Comparison of ENCODE assay signal across 9 cellular contexts in the genomic region with DNA sequence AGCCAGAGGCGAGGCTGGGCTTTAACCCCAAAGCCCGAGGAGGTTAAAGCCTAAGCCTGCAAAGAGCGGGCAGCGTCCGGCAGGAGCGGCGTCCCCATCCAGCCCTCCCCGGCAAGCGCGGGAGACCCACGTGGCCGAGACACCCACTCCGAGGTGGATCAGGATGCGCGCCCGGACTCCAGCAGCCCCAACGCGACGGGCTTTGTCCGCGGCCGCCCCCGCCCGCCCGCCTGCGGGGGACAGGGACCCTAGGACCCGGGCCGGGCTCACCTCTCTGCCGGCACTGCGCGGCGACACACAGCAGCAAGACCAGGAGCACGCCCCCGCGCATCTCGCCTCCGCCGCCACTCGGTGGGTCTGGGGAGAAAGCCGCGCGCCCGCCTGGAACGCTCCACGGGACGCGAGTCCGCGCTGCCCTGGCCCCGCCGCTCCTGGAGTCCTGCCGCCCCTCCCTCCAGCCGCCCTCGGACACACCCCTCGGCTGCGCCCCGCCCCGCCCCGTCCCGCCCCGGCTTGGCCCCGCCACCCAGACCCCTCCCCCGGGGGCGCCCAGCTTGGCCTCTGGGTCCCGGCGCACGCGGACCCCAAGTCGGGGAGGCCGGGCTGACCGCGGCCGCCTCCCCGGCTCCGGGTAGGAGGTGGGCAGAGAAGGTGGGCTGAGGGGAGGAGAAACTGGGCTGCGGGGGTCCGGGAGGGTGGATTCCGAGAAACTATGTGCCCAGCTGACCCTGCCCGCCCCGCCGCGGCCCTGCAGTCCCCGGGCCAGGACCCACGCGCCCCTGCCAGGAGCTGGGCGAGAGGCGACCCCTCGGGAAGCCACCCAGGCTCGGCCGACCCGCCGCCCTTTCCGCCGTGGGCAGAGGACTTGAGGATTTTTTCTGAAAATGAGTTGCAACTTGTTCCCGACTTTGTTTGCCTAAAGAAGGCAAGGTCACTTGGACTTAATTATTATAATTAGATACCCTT. TPM values are rescaled to one million over a fixed set of nuclear protein-coding genes. Genes with fewer than 3 reads are reported as not detected.
A peak's percentile ranks its signal among the peaks of the same experiment; 100 is the strongest.
DNase-seq lines count a peak whose midpoint lies in the region; ATAC-seq and TF ChIP-seq lines count a peak whose summit lies in the region.
"Had no signal": no experiment of that assay in that cellular context is flagged by ENCODE, and none has a peak within 500 bp of the region (broad histone marks: within the 10 kb centered on the region; RNA-seq: fewer than 3 reads in every experiment).

A gene with protein sequence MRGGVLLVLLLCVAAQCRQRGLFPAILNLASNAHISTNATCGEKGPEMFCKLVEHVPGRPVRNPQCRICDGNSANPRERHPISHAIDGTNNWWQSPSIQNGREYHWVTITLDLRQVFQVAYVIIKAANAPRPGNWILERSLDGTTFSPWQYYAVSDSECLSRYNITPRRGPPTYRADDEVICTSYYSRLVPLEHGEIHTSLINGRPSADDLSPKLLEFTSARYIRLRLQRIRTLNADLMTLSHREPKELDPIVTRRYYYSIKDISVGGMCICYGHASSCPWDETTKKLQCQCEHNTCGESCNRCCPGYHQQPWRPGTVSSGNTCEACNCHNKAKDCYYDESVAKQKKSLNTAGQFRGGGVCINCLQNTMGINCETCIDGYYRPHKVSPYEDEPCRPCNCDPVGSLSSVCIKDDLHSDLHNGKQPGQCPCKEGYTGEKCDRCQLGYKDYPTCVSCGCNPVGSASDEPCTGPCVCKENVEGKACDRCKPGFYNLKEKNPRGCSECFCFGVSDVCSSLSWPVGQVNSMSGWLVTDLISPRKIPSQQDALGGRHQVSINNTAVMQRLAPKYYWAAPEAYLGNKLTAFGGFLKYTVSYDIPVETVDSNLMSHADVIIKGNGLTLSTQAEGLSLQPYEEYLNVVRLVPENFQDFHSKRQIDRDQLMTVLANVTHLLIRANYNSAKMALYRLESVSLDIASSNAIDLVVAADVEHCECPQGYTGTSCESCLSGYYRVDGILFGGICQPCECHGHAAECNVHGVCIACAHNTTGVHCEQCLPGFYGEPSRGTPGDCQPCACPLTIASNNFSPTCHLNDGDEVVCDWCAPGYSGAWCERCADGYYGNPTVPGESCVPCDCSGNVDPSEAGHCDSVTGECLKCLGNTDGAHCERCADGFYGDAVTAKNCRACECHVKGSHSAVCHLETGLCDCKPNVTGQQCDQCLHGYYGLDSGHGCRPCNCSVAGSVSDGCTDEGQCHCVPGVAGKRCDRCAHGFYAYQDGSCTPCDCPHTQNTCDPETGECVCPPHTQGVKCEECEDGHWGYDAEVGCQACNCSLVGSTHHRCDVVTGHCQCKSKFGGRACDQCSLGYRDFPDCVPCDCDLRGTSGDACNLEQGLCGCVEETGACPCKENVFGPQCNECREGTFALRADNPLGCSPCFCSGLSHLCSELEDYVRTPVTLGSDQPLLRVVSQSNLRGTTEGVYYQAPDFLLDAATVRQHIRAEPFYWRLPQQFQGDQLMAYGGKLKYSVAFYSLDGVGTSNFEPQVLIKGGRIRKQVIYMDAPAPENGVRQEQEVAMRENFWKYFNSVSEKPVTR (N-terminal part only) (minus strand): TSS at position 408 of the 966 bp plus-strand sequence. CDS start 77 bp downstream, at position 331.

- no peak for ATAC-seq in activated CD8-positive, alpha-beta T cell treated with anti-CD3 and anti-CD28 coated beads for 36 hours
- no peak for ATAC-seq in activated CD8-positive, alpha-beta T cell treated with anti-CD3 and anti-CD28 coated beads, Interleukin-2, amount 10 ng/mL, durations not matched to agents 7 days and 5 days
- peak in 1 of 2 donors; percentile 90 for ATAC-seq in upper lobe of left lung (ENCODE audit: low FRiP score in 2 of 2)
- ATAC-seq in GM21423 (IDR thresholded peaks at IDR 0.05; ENCODE audit: unreplicated experiment), result no peak
- no peak for ATAC-seq in activated naive CD4-positive, alpha-beta T cell treated with anti-CD3 and anti-CD28 coated beads, Interleukin-2, amount 50 U/mL, for 72 hours
- ATAC-seq in CD4-positive, alpha-beta T cell (ENCODE audit: poor library complexity), result no peak
- ATAC-seq: K562 had no signal

- H3K9me3 Mint-ChIP-seq in activated CD8-positive, alpha-beta T cell treated with anti-CD3 and anti-CD28 coated beads for 36 hours, result no peaks in the 10 kb centered on the region
- peaks cover 6% of the 10 kb centered on the region for H3K9me3 Mint-ChIP-seq in activated CD8-positive, alpha-beta T cell treated with anti-CD3 and anti-CD28 coated beads, Interleukin-2, amount 10 ng/mL, durations not matched to agents 7 days and 5 days (ENCODE audit: insufficient read depth)
- peaks cover 1 to 5% of the 10 kb centered on the region in 2 donors for H3K9me3 Mint-ChIP-seq in activated naive CD4-positive, alpha-beta T cell treated with anti-CD3 and anti-CD28 coated beads, Interleukin-2, amount 50 U/mL, for 72 hours
- H3K9me3 Mint-ChIP-seq in CD4-positive, alpha-beta T cell, result no peaks in the 10 kb centered on the region

- no peak for TF ChIP-seq POLR2A in upper lobe of left lung (IDR thresholded peaks at IDR 0.05)

- H3K9me3 ChIP-seq in liver (ENCODE audit: control insufficient read depth in 4 of 4, low read length in 3 of 4), result no peaks in the 10 kb centered on the region
- no peaks in the 10 kb centered on the region for H3K9me3 ChIP-seq in upper lobe of left lung
- H3K9me3 ChIP-seq in CD4-positive, alpha-beta T cell (ENCODE audit: control insufficient read depth, low read length), result no peaks in the 10 kb centered on the region

- H3K4me3 ChIP-seq in liver (ENCODE audit: low read depth in 1 of 3, low read length in 3 of 3) (peak within 1 kb of the TSS in 2 of 3 donors; percentile 26 to 50), upper lobe of left lung (peak within 1 kb of the TSS in 3 of 4 donors; percentile 34 to 51 (median 47))
- H3K4me3 ChIP-seq: K562 had no signal

- H3K4me3 Mint-ChIP-seq in activated CD8-positive, alpha-beta T cell treated with anti-CD3 and anti-CD28 coated beads for 36 hours, result no peak within 1 kb of the TSS
- no peak within 1 kb of the TSS for H3K4me3 Mint-ChIP-seq in activated CD8-positive, alpha-beta T cell treated with anti-CD3 and anti-CD28 coated beads, Interleukin-2, amount 10 ng/mL, durations not matched to agents 7 days and 5 days
- H3K4me3 Mint-ChIP-seq in CD4-positive, alpha-beta T cell, result no peak within 1 kb of the TSS

- 3% methylated on average over 95 of the region's 95 CpGs for WGBS in liver
- 11 to 27% methylated on average over 6 to 51 of the region's 95 CpGs for WGBS in upper lobe of left lung, 2 donors

- H3K27ac ChIP-seq in liver (ENCODE audit: low read depth in 1 of 2, low read length in 2 of 2) (no peak within 1 kb of the TSS), upper lobe of left lung (no peak within 1 kb of the TSS)
- H3K27ac ChIP-seq in CD4-positive, alpha-beta T cell (ENCODE audit: low read depth, low read length), result no peak within 1 kb of the TSS

- DNase-seq in activated CD8-positive, alpha-beta T cell treated with anti-CD3 and anti-CD28 coated beads for 36 hours, result peak; percentile 2
- DNase-seq in activated CD8-positive, alpha-beta T cell treated with anti-CD3 and anti-CD28 coated beads, Interleukin-2, amount 10 ng/mL, durations not matched to agents 7 days and 5 days, result no peak
- DNase-seq in cerebellum (ENCODE audit: low spot score) (no peak), upper lobe of left lung (peak in 1 of 2 donors; percentile 86)
- no peak for DNase-seq in activated naive CD4-positive, alpha-beta T cell treated with anti-CD3 and anti-CD28 coated beads, Interleukin-2, amount 50 U/mL, for 72 hours (ENCODE audit: low spot score in 2 of 2)
- no peak for DNase-seq in CD4-positive, alpha-beta T cell

- peaks cover 0 to 14% (median 2%) of the 10 kb centered on the region in 4 donors for H3K27me3 ChIP-seq in liver (ENCODE audit: control insufficient read depth in 4 of 4, insufficient read depth in 4 of 4, low read length in 3 of 4)
- H3K27me3 ChIP-seq in upper lobe of left lung, result peaks cover 0 to 28% (median 9%) of the 10 kb centered on the region in 4 donors
- peaks cover 22% of the 10 kb centered on the region for H3K27me3 ChIP-seq in CD4-positive, alpha-beta T cell (ENCODE audit: control insufficient read depth, insufficient read depth, low read length)

- H3K9ac ChIP-seq in liver (ENCODE audit: low read depth in 1 of 2, low read length in 2 of 2), result no peak within 1 kb of the TSS

- H3K36me3 Mint-ChIP-seq in activated CD8-positive, alpha-beta T cell treated with anti-CD3 and anti-CD28 coated beads for 36 hours (ENCODE audit: low read depth), result no peaks in the 10 kb centered on the region
- no peaks in the 10 kb centered on the region for H3K36me3 Mint-ChIP-seq in activated CD8-positive, alpha-beta T cell treated with anti-CD3 and anti-CD28 coated beads, Interleukin-2, amount 10 ng/mL, durations not matched to agents 7 days and 5 days (ENCODE audit: low read depth)
- H3K36me3 Mint-ChIP-seq in activated naive CD4-positive, alpha-beta T cell treated with anti-CD3 and anti-CD28 coated beads, Interleukin-2, amount 50 U/mL, for 72 hours, result peaks cover 8 to 18% of the 10 kb centered on the region in 2 donors
- no peaks in the 10 kb centered on the region for H3K36me3 Mint-ChIP-seq in CD4-positive, alpha-beta T cell (ENCODE audit: low read depth)

- H3K27me3 Mint-ChIP-seq in activated CD8-positive, alpha-beta T cell treated with anti-CD3 and anti-CD28 coated beads for 36 hours, result peaks cover 28% of the 10 kb centered on the region
- peaks cover 20% of the 10 kb centered on the region for H3K27me3 Mint-ChIP-seq in activated CD8-positive, alpha-beta T cell treated with anti-CD3 and anti-CD28 coated beads, Interleukin-2, amount 10 ng/mL, durations not matched to agents 7 days and 5 days (ENCODE audit: low read depth)
- peaks cover 52% of the 10 kb centered on the region for H3K27me3 Mint-ChIP-seq in CD4-positive, alpha-beta T cell

- POLR2A ChIA-PET in activated CD8-positive, alpha-beta T cell treated with anti-CD3 and anti-CD28 coated beads for 36 hours (lab: Charles Lee), result no interaction called here
- POLR2A ChIA-PET in activated CD8-positive, alpha-beta T cell treated with anti-CD3 and anti-CD28 coated beads, Interleukin-2, amount 10 ng/mL, durations not matched to agents 7 days and 5 days (lab: Charles Lee), result no interaction called here
- POLR2A ChIA-PET in CD4-positive, alpha-beta T cell (lab: Charles Lee), result no interaction called here

- CTCF ChIA-PET in activated CD8-positive, alpha-beta T cell treated with anti-CD3 and anti-CD28 coated beads for 36 hours (lab: Charles Lee), result no interaction called here
- CTCF ChIA-PET in activated CD8-positive, alpha-beta T cell treated with anti-CD3 and anti-CD28 coated beads, Interleukin-2, amount 10 ng/mL, durations not matched to agents 7 days and 5 days (lab: Charles Lee), result no interaction called here
- CTCF ChIA-PET in CD4-positive, alpha-beta T cell (lab: Charles Lee), result no interaction called here

- intact Hi-C loops in activated CD8-positive, alpha-beta T cell treated with anti-CD3 and anti-CD28 coated beads for 36 hours (cut with micrococcal nuclease), result no loop called here
- intact Hi-C loops in CD4-positive, alpha-beta T cell (cut with DNase I, micrococcal nuclease), result no loop called here

- H3K27ac Mint-ChIP-seq in activated CD8-positive, alpha-beta T cell treated with anti-CD3 and anti-CD28 coated beads for 36 hours, result no peak within 1 kb of the TSS
- no peak within 1 kb of the TSS for H3K27ac Mint-ChIP-seq in activated CD8-positive, alpha-beta T cell treated with anti-CD3 and anti-CD28 coated beads, Interleukin-2, amount 10 ng/mL, durations not matched to agents 7 days and 5 days
- H3K27ac Mint-ChIP-seq in activated naive CD4-positive, alpha-beta T cell treated with anti-CD3 and anti-CD28 coated beads, Interleukin-2, amount 50 U/mL, for 72 hours, result no peak within 1 kb of the TSS
- H3K27ac Mint-ChIP-seq in CD4-positive, alpha-beta T cell, result no peak within 1 kb of the TSS

- H3K36me3 ChIP-seq in liver (ENCODE audit: control insufficient read depth in 4 of 4, insufficient read depth in 3 of 4, low read depth in 1 of 4, low read length in 3 of 4) (no peaks in the 10 kb centered on the region), upper lobe of left lung (no peaks in the 10 kb centered on the region)

- TF ChIP-seq RAD21 in liver (IDR thresholded peaks at IDR 0.05), result no peak

- peaks cover 2% of the 10 kb centered on the region for H3K4me1 Mint-ChIP-seq in activated CD8-positive, alpha-beta T cell treated with anti-CD3 and anti-CD28 coated beads for 36 hours (ENCODE audit: low read depth)
- H3K4me1 Mint-ChIP-seq in activated CD8-positive, alpha-beta T cell treated with anti-CD3 and anti-CD28 coated beads, Interleukin-2, amount 10 ng/mL, durations not matched to agents 7 days and 5 days (ENCODE audit: low read depth), result peaks cover 6% of the 10 kb centered on the region
- peaks cover 8% of the 10 kb centered on the region for H3K4me1 Mint-ChIP-seq in CD4-positive, alpha-beta T cell (ENCODE audit: low read depth)

- no peak for TF ChIP-seq CTCF in activated CD8-positive, alpha-beta T cell treated with anti-CD3 and anti-CD28 coated beads for 36 hours (IDR thresholded peaks at IDR 0.05)
- TF ChIP-seq CTCF in liver (IDR thresholded peaks at IDR 0.05; ENCODE audit: low read depth, low read length, missing input control), result no peak
- no peak for TF ChIP-seq CTCF in upper lobe of left lung (IDR thresholded peaks at IDR 0.05)
- TF ChIP-seq CTCF in CD4-positive, alpha-beta T cell (IDR thresholded peaks at IDR 0.05), result no peak

- TF ChIP-seq EP300 in upper lobe of left lung (IDR thresholded peaks at IDR 0.05), result no peak

- H3K4me1 ChIP-seq in liver (ENCODE audit: control insufficient read depth in 4 of 4, insufficient read depth in 4 of 4, low read length in 3 of 4) (peaks cover 11 to 17% (median 14%) of the 10 kb centered on the region in 4 donors), upper lobe of left lung (peaks cover 17 to 24% (median 18%) of the 10 kb centered on the region in 4 donors)

RNA-seq across cellular contexts. Expression of the gene that starts here (rescaled TPM):
- not detected for total RNA-seq in activated CD8-positive, alpha-beta T cell treated with anti-CD3 and anti-CD28 coated beads for 36 hours
- total RNA-seq in activated CD8-positive, alpha-beta T cell treated with anti-CD3 and anti-CD28 coated beads, Interleukin-2, amount 10 ng/mL, durations not matched to agents 7 days and 5 days, result not detected
- total RNA-seq in cerebellum (46.9 TPM), liver (under 1 TPM; 0.51 to 0.67 TPM), upper lobe of left lung (1 to 10 TPM in 5 of 6 donors, under 1 TPM in 1; 0.89 to 3.1 (median 1.5) TPM)
- polyA plus RNA-seq in liver, result under 1 TPM; 0.05 to 0.35 TPM
- not detected for total RNA-seq in activated naive CD4-positive, alpha-beta T cell treated with anti-CD3 and anti-CD28 coated beads, Interleukin-2, amount 50 U/mL, for 72 hours
- total RNA-seq in CD4-positive, alpha-beta T cell, result not detected
- polyA plus RNA-seq: K562 had no signal

Comparison
In these comparisons a context has a peak if more than half of its experiments do, and no peak if none do; other contexts are left out.
1. RNA of the gene that starts here (total RNA-seq): 46.9 TPM in cerebellum (single experiment); 0.89 to 3.1 TPM in upper lobe of left lung, 0.51 to 0.67 TPM in liver, not detected in activated naive CD4-positive, alpha-beta T cell treated with anti-CD3 and anti-CD28 coated beads, Interleukin-2, amount 50 U/mL, for 72 hours, not detected in activated CD8-positive, alpha-beta T cell treated with anti-CD3 and anti-CD28 coated beads for 36 hours, not detected in activated CD8-positive, alpha-beta T cell treated with anti-CD3 and anti-CD28 coated beads, Interleukin-2, amount 10 ng/mL, durations not matched to agents 7 days and 5 days and not detected in CD4-positive, alpha-beta T cell; every median in the first group is over 10 times any median in the second.
2. Peak in DNase-seq in activated CD8-positive, alpha-beta T cell treated with anti-CD3 and anti-CD28 coated beads for 36 hours; RNA of the gene not detected or under 1 TPM.